In the genomic region with DNA sequence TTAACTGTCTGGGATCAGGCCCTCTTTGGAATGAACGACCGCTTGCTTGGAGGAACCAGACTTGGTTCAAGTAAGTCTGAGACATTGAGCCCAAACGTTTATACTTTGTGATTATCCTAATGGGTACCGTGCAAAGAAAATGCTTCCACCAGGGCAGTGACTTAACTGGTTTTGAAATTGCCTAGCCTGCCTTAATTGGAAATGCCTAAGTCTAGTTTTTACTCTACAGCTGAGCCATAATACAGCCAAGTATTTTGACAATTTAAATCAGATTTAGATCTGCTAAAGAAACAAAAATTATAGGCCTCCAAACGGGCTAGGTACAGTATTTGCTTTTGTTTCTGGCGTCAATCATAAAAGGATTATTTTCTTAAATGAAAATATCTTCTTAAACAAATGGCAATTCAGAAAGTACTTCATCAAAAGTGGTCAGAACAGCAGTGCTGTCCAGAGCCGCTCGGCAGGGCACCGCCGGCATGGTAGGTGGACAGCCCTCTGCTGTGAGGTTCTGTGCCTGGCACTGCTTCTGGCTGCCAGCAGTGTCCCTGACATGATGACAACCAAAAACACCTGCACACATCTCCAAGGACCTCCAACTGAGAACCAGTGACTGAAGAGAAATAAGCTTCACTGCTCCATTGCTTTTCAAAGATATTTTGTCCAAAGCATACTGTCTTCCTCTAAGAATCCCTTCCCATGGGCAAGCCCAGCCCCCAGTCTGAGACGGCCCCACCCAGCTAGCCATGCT, we compare ENCODE assay signal across 1 cellular context.
TF ChIP-seq lines count a peak whose summit lies in the region.

No MANE protein-coding gene starts in this region.

TF ChIP-seq in HepG2, 621 proteins besides CTCF, POLR2A, EP300 and RAD21:
- peak; percentile 15 for TF ChIP-seq RBM22 (optimal IDR thresholded peaks at IDR 0.05; ENCODE audit: low read length)
- TF ChIP-seq, protein P1, sequence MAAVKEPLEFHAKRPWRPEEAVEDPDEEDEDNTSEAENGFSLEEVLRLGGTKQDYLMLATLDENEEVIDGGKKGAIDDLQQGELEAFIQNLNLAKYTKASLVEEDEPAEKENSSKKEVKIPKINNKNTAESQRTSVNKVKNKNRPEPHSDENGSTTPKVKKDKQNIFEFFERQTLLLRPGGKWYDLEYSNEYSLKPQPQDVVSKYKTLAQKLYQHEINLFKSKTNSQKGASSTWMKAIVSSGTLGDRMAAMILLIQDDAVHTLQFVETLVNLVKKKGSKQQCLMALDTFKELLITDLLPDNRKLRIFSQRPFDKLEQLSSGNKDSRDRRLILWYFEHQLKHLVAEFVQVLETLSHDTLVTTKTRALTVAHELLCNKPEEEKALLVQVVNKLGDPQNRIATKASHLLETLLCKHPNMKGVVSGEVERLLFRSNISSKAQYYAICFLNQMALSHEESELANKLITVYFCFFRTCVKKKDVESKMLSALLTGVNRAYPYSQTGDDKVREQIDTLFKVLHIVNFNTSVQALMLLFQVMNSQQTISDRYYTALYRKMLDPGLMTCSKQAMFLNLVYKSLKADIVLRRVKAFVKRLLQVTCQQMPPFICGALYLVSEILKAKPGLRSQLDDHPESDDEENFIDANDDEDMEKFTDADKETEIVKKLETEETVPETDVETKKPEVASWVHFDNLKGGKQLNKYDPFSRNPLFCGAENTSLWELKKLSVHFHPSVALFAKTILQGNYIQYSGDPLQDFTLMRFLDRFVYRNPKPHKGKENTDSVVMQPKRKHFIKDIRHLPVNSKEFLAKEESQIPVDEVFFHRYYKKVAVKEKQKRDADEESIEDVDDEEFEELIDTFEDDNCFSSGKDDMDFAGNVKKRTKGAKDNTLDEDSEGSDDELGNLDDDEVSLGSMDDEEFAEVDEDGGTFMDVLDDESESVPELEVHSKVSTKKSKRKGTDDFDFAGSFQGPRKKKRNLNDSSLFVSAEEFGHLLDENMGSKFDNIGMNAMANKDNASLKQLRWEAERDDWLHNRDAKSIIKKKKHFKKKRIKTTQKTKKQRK (IDR thresholded peaks at IDR 0.05; ENCODE audit: low read length): no peak
